23 cellular contexts compared by ENCODE assay signal in genomic region chr3:66224220-66224619, GRCh38. TPM values are rescaled to one million over a fixed set of nuclear protein-coding genes. Genes with fewer than 3 reads are reported as not detected.
DNase-seq lines count a peak whose midpoint lies in the region; ATAC-seq and TF ChIP-seq lines count a peak whose summit lies in the region.
"Had no signal": no experiment of that assay in that cellular context is flagged by ENCODE, and none has a peak within 500 bp of the region (broad histone marks: within the 10 kb centered on the region; RNA-seq: fewer than 3 reads in every experiment).

No MANE protein-coding gene starts in this region.

- no peaks in the 10 kb centered on the region for H3K27me3 ChIP-seq in right lobe of liver
- H3K27me3 ChIP-seq: transverse colon had no signal

- H3K36me3 Mint-ChIP-seq in activated naive CD4-positive, alpha-beta T cell treated with anti-CD3 and anti-CD28 coated beads, Interleukin-2, amount 50 U/mL, for 72 hours = peaks cover 53 to 74% of the 10 kb centered on the region in 2 donors

- ATAC-seq in activated naive CD4-positive, alpha-beta T cell treated with anti-CD3 and anti-CD28 coated beads, Interleukin-2, amount 50 U/mL, for 72 hours = peak; percentile 12 to 66
- ATAC-seq in right lobe of liver = no peak
- ATAC-seq: left colon; PC-3; stimulated activated memory B cell treated with anti-CD40 and anti-IgM and Interleukin-4, amounts not matched to agents 10 μg/mL and 1 μg/mL and 100 μg/mL, for 72 hours had no signal

- peaks cover 0 to 38% of the 10 kb centered on the region in 2 donors for H3K9me3 Mint-ChIP-seq in activated naive CD4-positive, alpha-beta T cell treated with anti-CD3 and anti-CD28 coated beads, Interleukin-2, amount 50 U/mL, for 72 hours
- H3K9me3 Mint-ChIP-seq: central memory CD8-positive, alpha-beta T cell; stimulated activated memory B cell treated with anti-CD40 and anti-IgM and Interleukin-4, amounts not matched to agents 10 μg/mL and 1 μg/mL and 100 μg/mL, for 72 hours had no signal

- WGBS in right lobe of liver (ENCODE audit: insufficient coverage, low coverage, low lambda C conversion rate, missing lambda C conversion rate) = 92% methylated on average over 1 of the region's 1 CpG

- intact Hi-C loops in right lobe of liver (cut with DNase I) = no loop called here

- H3K27ac Mint-ChIP-seq in activated naive CD4-positive, alpha-beta T cell treated with anti-CD3 and anti-CD28 coated beads, Interleukin-2, amount 50 U/mL, for 72 hours = peak overlapping the region; percentile 27 to 83
- H3K27ac Mint-ChIP-seq: progenitor cell of endocrine pancreas; stimulated activated memory B cell treated with anti-CD40 and anti-IgM and Interleukin-4, amounts not matched to agents 10 μg/mL and 1 μg/mL and 100 μg/mL, for 72 hours had no signal

- no peak overlapping the region for H3K4me3 ChIP-seq in right lobe of liver
- H3K4me3 ChIP-seq: skin epidermis, transverse colon had no signal

- peak; percentile 2 for DNase-seq in NK-92 treated with Interleukin-12 subunit alpha and Interleukin-12 subunit beta, amount 100 ng/mL, for 24 hours (lab: John Stamatoyannopoulos, UW)
- no peak for DNase-seq in NK-92 (lab: John Stamatoyannopoulos, UW; ENCODE audit: unreplicated experiment)
- peak; percentile 13 for DNase-seq in ELR (ENCODE audit: low read depth)
- DNase-seq in activated naive CD4-positive, alpha-beta T cell treated with anti-CD3 and anti-CD28 coated beads, Interleukin-2, amount 50 U/mL, for 72 hours (ENCODE audit: low spot score in 2 of 2) = peak in 1 of 2 donors; percentile 11
- peak; percentile 32 for DNase-seq in stimulated activated CD4-positive, alpha-beta T cell treated with anti-CD3 and anti-CD28 coated beads, Interleukin-15, amount 100 ng/mL, for 24 hours
- DNase-seq in right lobe of liver = no peak
- no peak for DNase-seq in nucleus accumbens (lab: John Stamatoyannopoulos, UW)
- no peak for DNase-seq in stimulated activated CD8-positive, alpha-beta memory T cell treated with anti-CD3 and anti-CD28 coated beads, Interleukin-4, amount 100 ng/mL, for 48 hours
- DNase-seq: AML-193; anterior cingulate cortex; effector CD4-positive, alpha-beta T cell; IMR-90; left colon; NCI-H146; NCI-H774; PC-3; SIG-M5; transverse colon had no signal

- no peaks in the 10 kb centered on the region for H3K9me3 ChIP-seq in right lobe of liver
- H3K9me3 ChIP-seq: transverse colon had no signal

- peaks cover 0 to 24% (median 0%) of the 10 kb centered on the region in 4 donors for H3K4me1 ChIP-seq in right lobe of liver

- no peak for TF ChIP-seq POLR2A in right lobe of liver (IDR thresholded peaks at IDR 0.05)

- peaks cover 0 to 6% (median 0%) of the 10 kb centered on the region in 4 donors for H3K36me3 ChIP-seq in right lobe of liver
- H3K36me3 ChIP-seq: transverse colon had no signal

- no peak for TF ChIP-seq CTCF in right lobe of liver (IDR thresholded peaks at IDR 0.05)

- no peak overlapping the region for H3K27ac ChIP-seq in right lobe of liver
- H3K27ac ChIP-seq: 22Rv1, skin epidermis, transverse colon had no signal

RNA-seq across cellular contexts. Expression of gene SLC25A26, which starts 3.4 kb away (rescaled TPM):
- 10 to 100 TPM; 25.4 to 32.6 TPM for total RNA-seq in activated naive CD4-positive, alpha-beta T cell treated with anti-CD3 and anti-CD28 coated beads, Interleukin-2, amount 50 U/mL, for 72 hours
- 10 to 100 TPM; 11.2 to 17.4 (median 12.8) TPM for total RNA-seq in right lobe of liver

Comparison
In these comparisons a context has a peak if more than half of its experiments do, and no peak if none do; other contexts are left out.
1. DNase-seq: peak in NK-92 treated with Interleukin-12 subunit alpha and Interleukin-12 subunit beta, amount 100 ng/mL, for 24 hours (single experiment), ELR (single experiment) and stimulated activated CD4-positive, alpha-beta T cell treated with anti-CD3 and anti-CD28 coated beads, Interleukin-15, amount 100 ng/mL, for 24 hours (single experiment); none in NK-92 (single experiment), right lobe of liver (0 of 3), nucleus accumbens (0 of 56) and stimulated activated CD8-positive, alpha-beta memory T cell treated with anti-CD3 and anti-CD28 coated beads, Interleukin-4, amount 100 ng/mL, for 48 hours (single experiment).
2. ATAC-seq: peak in activated naive CD4-positive, alpha-beta T cell treated with anti-CD3 and anti-CD28 coated beads, Interleukin-2, amount 50 U/mL, for 72 hours (2 of 2); none in right lobe of liver (0 of 4).